ENCODE assay signal across 15 cellular contexts in the genomic region with DNA sequence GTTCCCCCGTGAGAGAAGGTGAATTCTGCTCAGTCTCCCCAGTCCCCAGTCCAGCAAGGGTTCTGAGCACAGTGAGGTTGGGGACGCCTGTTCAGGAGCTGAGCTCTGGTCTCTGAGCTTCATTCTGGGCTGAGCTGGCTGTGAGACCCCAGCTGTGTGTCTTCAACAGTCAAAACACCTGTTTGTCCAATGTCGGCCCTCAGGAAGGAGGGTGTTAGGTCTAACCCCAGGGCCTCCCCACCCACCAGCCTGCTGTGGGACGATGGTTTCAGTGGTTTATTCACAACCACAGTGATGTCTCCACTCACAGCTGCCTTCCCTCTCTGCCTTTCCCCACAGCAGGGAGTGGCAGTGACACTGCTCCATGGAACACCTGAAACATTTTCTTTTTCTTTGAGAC.
DNase-seq lines count a peak whose midpoint lies in the region; ATAC-seq, FAIRE-seq and TF ChIP-seq lines count a peak whose summit lies in the region.
"Had no signal": no experiment of that assay in that cellular context is flagged by ENCODE, and none has a peak within 500 bp of the region (broad histone marks: within the 10 kb centered on the region; RNA-seq: fewer than 3 reads in every experiment).

No MANE protein-coding gene starts in this region.

- DNase-seq in GM12892 (ENCODE audit: insufficient read length) (peak; percentile 53), SJCRH30 (peak; percentile 61 to 78), dorsolateral prefrontal cortex (no peak), PC-3 (no peak), T-helper 17 cell (no peak), KG1 (lab: John Stamatoyannopoulos, UW) (no peak)
- DNase-seq: AML-193; foreskin fibroblast; SK-N-SH; stimulated activated CD4-positive, alpha-beta T cell treated with anti-CD3 and anti-CD28 coated beads, Interleukin-4, amount 100 ng/mL, for 24 hours had no signal

- H3K27me3 Mint-ChIP-seq in T-helper 17 cell: peaks cover 38% of the 10 kb centered on the region

- H3K36me3 ChIP-seq in SJCRH30 (no peaks in the 10 kb centered on the region), PC-3 (ENCODE audit: low read depth, low read length) (no peaks in the 10 kb centered on the region)
- H3K36me3 ChIP-seq: thoracic aorta had no signal

- H3K4me1 Mint-ChIP-seq in T-helper 17 cell: no peaks in the 10 kb centered on the region
- H3K4me1 Mint-ChIP-seq: activated naive CD4-positive, alpha-beta T cell treated with anti-CD3 and anti-CD28 coated beads, Interleukin-2, amount 50 U/mL, for 24 hours had no signal

- no peaks in the 10 kb centered on the region for H3F3A ChIP-seq in PC-3 (ENCODE audit: low read length, unreplicated experiment)

- no peak overlapping the region for H3K4me2 ChIP-seq in PC-3 (ENCODE audit: low read length)
- H3K4me2 ChIP-seq: SK-N-SH had no signal

- no peak overlapping the region for H2AFZ ChIP-seq in PC-3 (ENCODE audit: low read length)

- BruUV-seq in PC-3 (replicated peaks; lab: Mats Ljungman, UMichigan): no TSS peak

- no peaks in the 10 kb centered on the region for H4K20me1 ChIP-seq in PC-3 (ENCODE audit: low read length)

- H3K4me1 ChIP-seq in SJCRH30: no peaks in the 10 kb centered on the region
- no peaks in the 10 kb centered on the region for H3K4me1 ChIP-seq in PC-3 (ENCODE audit: insufficient read depth, low read length)

- H3K4me3 ChIP-seq in SJCRH30: no peak overlapping the region
- no peak overlapping the region for H3K4me3 ChIP-seq in dorsolateral prefrontal cortex
- no peak overlapping the region for H3K4me3 ChIP-seq in PC-3 (ENCODE audit: low read length)
- H3K4me3 ChIP-seq: thoracic aorta had no signal

- TF ChIP-seq POLR2A in GM12892 (IDR thresholded peaks at IDR 0.05; ENCODE audit: low read depth, low read length): no peak

- CTCF ChIA-PET in PC-3 (lab: Charles Lee): no interaction called here

- FAIRE-seq in GM12892 (lab: Jason Lieb, UNC): peak; percentile 64
- FAIRE-seq: colon had no signal

- H3K27ac ChIP-seq in SJCRH30 (no peak overlapping the region), dorsolateral prefrontal cortex (no peak overlapping the region), PC-3 (ENCODE audit: low read length) (no peak overlapping the region)
- H3K27ac ChIP-seq: thoracic aorta had no signal

- H3K9ac ChIP-seq in PC-3 (ENCODE audit: low read length): no peak overlapping the region
- H3K9ac ChIP-seq: SK-N-SH had no signal

- H3K9me2 ChIP-seq in PC-3 (replicated peaks; ENCODE audit: low read length): no peaks in the 10 kb centered on the region
- H3K9me2 ChIP-seq: SK-N-SH had no signal

- no peak overlapping the region for H3K27ac Mint-ChIP-seq in T-helper 17 cell
- H3K27ac Mint-ChIP-seq: activated naive CD4-positive, alpha-beta T cell treated with anti-CD3 and anti-CD28 coated beads, Interleukin-2, amount 50 U/mL, for 24 hours had no signal

- H3K27me3 ChIP-seq in SJCRH30: no peaks in the 10 kb centered on the region; the same call in 1 of the 2 replicates
- H3K27me3 ChIP-seq in dorsolateral prefrontal cortex: peaks cover 0 to 18% (median 0%) of the 10 kb centered on the region in 45 donors
- H3K27me3 ChIP-seq in PC-3 (ENCODE audit: low read length): no peaks in the 10 kb centered on the region

- ATAC-seq in GM19467 (IDR thresholded peaks at IDR 0.05; ENCODE audit: unreplicated experiment) (peak; percentile 79), HG03025 (IDR thresholded peaks at IDR 0.05; ENCODE audit: low FRiP score, unreplicated experiment) (peak; percentile 72), PC-3 (no peak), T-helper 17 cell (no peak)

- H3K4me3 Mint-ChIP-seq in T-helper 17 cell: no peak overlapping the region
- H3K4me3 Mint-ChIP-seq: activated naive CD4-positive, alpha-beta T cell treated with anti-CD3 and anti-CD28 coated beads, Interleukin-2, amount 50 U/mL, for 24 hours had no signal

- H3K79me2 ChIP-seq in PC-3 (ENCODE audit: low read length): no peaks in the 10 kb centered on the region

- no peaks in the 10 kb centered on the region for H3K9me3 ChIP-seq in SJCRH30 (replicated peaks)
- H3K9me3 ChIP-seq in PC-3 (ENCODE audit: low read length): no peaks in the 10 kb centered on the region
- no peaks in the 10 kb centered on the region for H3K9me3 ChIP-seq in T-helper 17 cell (ENCODE audit: control insufficient read depth, low read length, poor library complexity, severe bottlenecking)
- H3K9me3 ChIP-seq: SK-N-SH, thoracic aorta had no signal

- H3K36me3 Mint-ChIP-seq in T-helper 17 cell (ENCODE audit: low read depth): no peaks in the 10 kb centered on the region
- H3K36me3 Mint-ChIP-seq: activated naive CD4-positive, alpha-beta T cell treated with anti-CD3 and anti-CD28 coated beads, Interleukin-2, amount 50 U/mL, for 24 hours had no signal

- intact Hi-C loops in dorsolateral prefrontal cortex (cut with DNase I): no loop called here
- intact Hi-C loops in PC-3 (cut with micrococcal nuclease): no loop called here

- POLR2A ChIA-PET in PC-3 (lab: Charles Lee; ENCODE audit: unreplicated experiment): no interaction called here

- TF ChIP-seq CTCF in dorsolateral prefrontal cortex (IDR thresholded peaks at IDR 0.05 in 54 of 56, conservative IDR thresholded peaks at IDR 0.05 in 2 of 56; ENCODE audit: low read depth in 1 of 56, partially characterized antibody in 56 of 56): no peak
- TF ChIP-seq CTCF in PC-3 (conservative IDR thresholded peaks at IDR 0.05; ENCODE audit: low read depth, low read length): no peak

Comparison
In these comparisons a context has a peak if more than half of its experiments do, and no peak if none do; other contexts are left out.
1. DNase-seq: peak in GM12892 (single experiment) and SJCRH30 (2 of 2); none in dorsolateral prefrontal cortex (0 of 10), PC-3 (single experiment), T-helper 17 cell (0 of 3) and KG1 (single experiment).
2. ATAC-seq: peak in GM19467 (single experiment) and HG03025 (single experiment); none in PC-3 (single experiment) and T-helper 17 cell (single experiment).